ENCODE assay signal across 23 cellular contexts in the genomic region with DNA sequence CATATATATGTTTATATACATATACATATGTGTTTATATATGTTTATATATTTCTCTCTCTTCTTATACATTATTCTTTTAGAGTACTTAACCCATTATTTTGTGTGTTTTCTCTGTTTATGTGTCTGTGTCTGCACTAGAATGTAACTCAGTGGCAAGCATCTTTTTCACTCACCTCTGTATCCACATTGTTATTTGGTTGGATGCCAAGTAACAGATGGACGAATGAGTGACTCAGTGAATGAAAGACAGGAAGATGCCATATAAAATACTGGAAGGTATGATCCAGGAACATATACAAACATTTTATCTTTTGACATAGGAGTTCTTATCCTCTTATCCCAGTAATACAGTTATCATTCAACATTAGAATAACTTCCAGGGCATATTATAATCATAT.
"Had no signal": no experiment of that assay in that cellular context is flagged by ENCODE, and none has a peak within 500 bp of the region (broad histone marks: within the 10 kb centered on the region; RNA-seq: fewer than 3 reads in every experiment).

No MANE protein-coding gene starts in this region.

- H3K4me1 ChIP-seq: esophagus squamous epithelium, lower lobe of right lung, pancreas, right lobe of liver, tibial nerve, upper lobe of left lung, uterus had no signal

- H3K9me3 Mint-ChIP-seq: effector memory CD8-positive, alpha-beta T cell; natural killer cell had no signal

- H3K36me3 Mint-ChIP-seq: natural killer cell; stimulated activated naive B cell treated with anti-CD40 and anti-IgM and Interleukin-4, amounts not matched to agents 10 μg/mL and 1 μg/mL and 100 μg/mL, for 72 hours had no signal

- H3K27ac Mint-ChIP-seq: effector memory CD8-positive, alpha-beta T cell; immature natural killer cell; memory B cell; natural killer cell; stimulated activated naive B cell treated with anti-CD40 and anti-IgM and Interleukin-4, amounts not matched to agents 10 μg/mL and 1 μg/mL and 100 μg/mL, for 72 hours; stimulated activated naive CD8-positive, alpha-beta T cell treated with anti-CD3 and anti-CD28 coated beads, Interleukin-15, Interleukin-2, amounts not matched to agents 100 ng/mL and 50 ng/mL, for 24 hours had no signal

- ATAC-seq: effector memory CD8-positive, alpha-beta T cell; left ventricle myocardium superior; lower lobe of right lung; natural killer cell; pancreas; right lobe of liver; stimulated activated naive B cell treated with anti-CD40 and anti-IgM and Interleukin-4, amounts not matched to agents 10 μg/mL and 1 μg/mL and 100 μg/mL, for 72 hours had no signal

- H3K9me3 ChIP-seq: esophagus squamous epithelium, lower lobe of right lung, pancreas, right lobe of liver, thoracic aorta, tibial nerve, upper lobe of left lung, uterus had no signal

- H3K36me3 ChIP-seq: esophagus squamous epithelium, lower lobe of right lung, pancreas, right lobe of liver, thoracic aorta, tibial nerve, upper lobe of left lung, uterus had no signal

- DNase-seq: cortex of kidney; effector memory CD8-positive, alpha-beta T cell; erythroblast; esophagus squamous epithelium; hypothalamus; immature natural killer cell; islet precursor cell; left ventricle myocardium superior; lower lobe of right lung; natural killer cell; occipital lobe; pancreas; right lobe of liver; small intestine; stimulated activated CD4-positive, alpha-beta T cell treated with anti-CD3 and anti-CD28 coated beads, Interleukin-15, amount 100 ng/mL, for 24 hours; stimulated activated CD4-positive, alpha-beta T cell treated with anti-CD3 and anti-CD28 coated beads, Interleukin-2, amount 100 ng/mL, for 48 hours; stimulated activated naive B cell treated with anti-CD40 and anti-IgM and Interleukin-4, amounts not matched to agents 10 μg/mL and 1 μg/mL and 100 μg/mL, for 72 hours; upper lobe of left lung; uterus had no signal

- H3K4me3 ChIP-seq: esophagus squamous epithelium, lower lobe of right lung, pancreas, right lobe of liver, thoracic aorta, tibial nerve, upper lobe of left lung, uterus had no signal

- H3K27me3 Mint-ChIP-seq: effector memory CD8-positive, alpha-beta T cell; stimulated activated naive B cell treated with anti-CD40 and anti-IgM and Interleukin-4, amounts not matched to agents 10 μg/mL and 1 μg/mL and 100 μg/mL, for 72 hours; stimulated activated naive CD8-positive, alpha-beta T cell treated with anti-CD3 and anti-CD28 coated beads, Interleukin-15, Interleukin-2, amounts not matched to agents 100 ng/mL and 50 ng/mL, for 24 hours had no signal

- H3K4me3 Mint-ChIP-seq: effector memory CD8-positive, alpha-beta T cell; immature natural killer cell; memory B cell; natural killer cell; stimulated activated naive B cell treated with anti-CD40 and anti-IgM and Interleukin-4, amounts not matched to agents 10 μg/mL and 1 μg/mL and 100 μg/mL, for 72 hours; stimulated activated naive CD8-positive, alpha-beta T cell treated with anti-CD3 and anti-CD28 coated beads, Interleukin-15, Interleukin-2, amounts not matched to agents 100 ng/mL and 50 ng/mL, for 24 hours had no signal

- H3K27ac ChIP-seq: esophagus squamous epithelium, lower lobe of right lung, pancreas, right lobe of liver, thoracic aorta, tibial nerve, upper lobe of left lung, uterus had no signal

- H3K4me1 Mint-ChIP-seq: immature natural killer cell; memory B cell; natural killer cell; stimulated activated naive B cell treated with anti-CD40 and anti-IgM and Interleukin-4, amounts not matched to agents 10 μg/mL and 1 μg/mL and 100 μg/mL, for 72 hours had no signal

- H3K27me3 ChIP-seq: esophagus squamous epithelium, pancreas, right lobe of liver, tibial nerve, upper lobe of left lung, uterus had no signal
